21 cellular contexts compared by ENCODE assay signal in the genomic region with DNA sequence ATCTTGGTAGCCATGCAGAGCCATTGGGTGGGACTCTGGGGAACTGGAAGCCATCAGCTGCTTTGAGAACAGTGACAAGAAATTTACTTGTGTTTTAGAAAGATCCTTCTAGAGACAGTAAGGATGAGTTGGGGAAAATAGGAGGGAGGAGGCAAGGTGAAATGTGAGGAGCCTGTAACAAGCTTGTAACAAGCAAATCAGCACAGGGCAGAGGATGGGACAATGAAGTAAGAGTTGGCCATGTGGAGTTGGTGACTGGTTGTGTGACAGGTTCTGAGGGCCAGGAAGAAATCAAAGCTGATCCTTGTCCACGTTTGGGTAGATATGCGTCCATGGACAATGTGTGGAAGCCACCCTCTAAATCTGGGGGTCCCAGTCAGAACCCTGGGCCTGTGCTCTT.
"Had no signal": no experiment of that assay in that cellular context is flagged by ENCODE, and none has a peak within 500 bp of the region (broad histone marks: within the 10 kb centered on the region; RNA-seq: fewer than 3 reads in every experiment).

No MANE protein-coding gene starts in this region.

- ATAC-seq: effector memory CD8-positive, alpha-beta T cell; esophagus mucosa; gastrocnemius medialis; heart right ventricle; left cardiac atrium; left lung; left ventricle myocardium superior; lower lobe of right lung had no signal

- H3K27ac ChIP-seq: colonic mucosa, epithelial cell of prostate, esophagus squamous epithelium, gastrocnemius medialis, heart right ventricle, left lung, lower lobe of right lung had no signal

- H3K36me3 ChIP-seq: colonic mucosa, esophagus squamous epithelium, gastrocnemius medialis, heart right ventricle, left lung, lower lobe of right lung had no signal

- H3K27me3 ChIP-seq: colonic mucosa, esophagus squamous epithelium, gastrocnemius medialis, heart right ventricle, left lung had no signal

- H3K4me3 ChIP-seq: colonic mucosa, esophagus squamous epithelium, gastrocnemius medialis, heart right ventricle, left lung, lower lobe of right lung had no signal

- H3K4me1 ChIP-seq: colonic mucosa, esophagus squamous epithelium, gastrocnemius medialis, heart right ventricle, left lung, lower lobe of right lung had no signal

- H3K4me3 Mint-ChIP-seq: dendritic cell treated with granulocyte-macrophage colony-stimulating factor and Interleukin-4, amounts not matched to agents 40 ng/mL and 50 ng/mL, for 4 days; effector memory CD8-positive, alpha-beta T cell had no signal

- H3K27ac Mint-ChIP-seq: dendritic cell treated with granulocyte-macrophage colony-stimulating factor and Interleukin-4, amounts not matched to agents 40 ng/mL and 50 ng/mL, for 4 days; effector memory CD8-positive, alpha-beta T cell had no signal

- H3K27me3 Mint-ChIP-seq: dendritic cell treated with granulocyte-macrophage colony-stimulating factor and Interleukin-4, amounts not matched to agents 40 ng/mL and 50 ng/mL, for 4 days; effector memory CD8-positive, alpha-beta T cell had no signal

- H3K9me3 ChIP-seq: colonic mucosa had no signal

- DNase-seq: colonic mucosa; cortex of kidney; effector CD8-positive, alpha-beta T cell; effector memory CD8-positive, alpha-beta T cell; erythroblast; esophagus squamous epithelium; foreskin melanocyte; gastrocnemius medialis; glutamatergic neuron; head of caudate nucleus; heart right ventricle; hippocampal formation; left cardiac atrium; left lung; left ventricle myocardium superior; lower lobe of right lung; mesenchymal stem cell; midbrain had no signal
